1 cellular context compared by ENCODE assay signal in the genomic region with DNA sequence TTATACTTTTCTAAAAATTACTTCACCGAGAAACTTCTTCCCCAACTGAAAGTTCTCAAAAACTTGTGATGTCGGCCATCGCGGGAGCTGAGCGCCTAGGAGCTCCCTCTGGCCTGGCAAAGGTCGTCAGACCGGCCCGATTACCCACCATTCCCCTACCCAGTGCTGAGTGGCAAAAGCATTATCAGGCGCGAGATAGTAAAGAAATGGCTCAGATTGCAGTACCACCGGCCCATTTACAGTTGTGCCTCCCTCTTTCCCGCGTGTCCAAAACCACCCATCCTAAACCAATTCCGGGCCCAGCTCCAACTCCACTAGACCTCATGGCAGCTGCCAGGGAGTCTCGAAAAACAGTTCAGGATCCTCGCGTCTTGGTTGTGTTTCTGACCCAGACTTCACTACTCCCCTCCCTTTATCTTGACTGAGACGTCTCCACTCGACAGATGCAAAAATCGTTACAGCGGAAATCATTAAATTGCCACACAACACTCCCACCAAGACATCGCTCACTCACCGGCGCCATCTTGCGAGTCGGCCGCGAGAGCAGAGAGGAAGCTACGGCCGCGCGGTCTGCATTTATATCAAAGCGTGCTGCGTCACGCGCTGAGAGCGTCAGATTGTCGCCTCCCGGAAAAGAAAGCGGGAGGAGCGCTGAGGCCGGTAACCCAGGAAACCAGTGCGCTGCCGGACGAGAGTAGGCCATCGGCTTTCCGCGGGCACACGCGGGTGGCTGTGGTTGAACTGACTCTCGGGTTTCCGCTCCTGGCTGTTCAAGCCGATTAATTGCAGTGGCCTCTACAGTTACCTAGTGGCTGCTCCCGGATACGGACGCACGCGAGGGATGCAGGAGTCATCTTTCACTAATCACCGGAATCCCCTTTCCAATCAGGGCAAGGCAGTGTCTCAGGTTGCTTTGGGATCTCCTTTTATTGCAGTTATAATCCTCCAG.
TF ChIP-seq lines count a peak whose summit lies in the region.

A gene (minus strand): TSS at position 551 of the 949 bp plus-strand sequence. CDS start 28 bp downstream, at position 523.

TF ChIP-seq in HepG2, 621 proteins besides CTCF, POLR2A, EP300 and RAD21 (continued from another document and continues in another):
- no peak for TF ChIP-seq NAIF1 (CRISPR knock-in tag; IDR thresholded peaks at IDR 0.05; ENCODE audit: borderline replicate concordance)
- TF ChIP-seq KLF15 (CRISPR knock-in tag; IDR thresholded peaks at IDR 0.05; ENCODE audit: borderline replicate concordance), result no peak; the same call in 1 of the 2 replicates
- TF ChIP-seq RORA (CRISPR knock-in tag; IDR thresholded peaks at IDR 0.05), result peak; percentile 69; the same call in 1 of the 2 replicates
- no peak for TF ChIP-seq ZFYVE20 (CRISPR knock-in tag; IDR thresholded peaks at IDR 0.05; ENCODE audit: borderline replicate concordance, low read depth)
- peak; percentile 27; the same call in 1 of the 2 replicates for TF ChIP-seq RFXANK (CRISPR knock-in tag; IDR thresholded peaks at IDR 0.05)
- TF ChIP-seq GATAD1 (CRISPR knock-in tag; IDR thresholded peaks at IDR 0.05), result peak; percentile 77
- TF ChIP-seq ZNF451 (CRISPR knock-in tag; IDR thresholded peaks at IDR 0.05), result no peak
- TF ChIP-seq, protein P1, sequence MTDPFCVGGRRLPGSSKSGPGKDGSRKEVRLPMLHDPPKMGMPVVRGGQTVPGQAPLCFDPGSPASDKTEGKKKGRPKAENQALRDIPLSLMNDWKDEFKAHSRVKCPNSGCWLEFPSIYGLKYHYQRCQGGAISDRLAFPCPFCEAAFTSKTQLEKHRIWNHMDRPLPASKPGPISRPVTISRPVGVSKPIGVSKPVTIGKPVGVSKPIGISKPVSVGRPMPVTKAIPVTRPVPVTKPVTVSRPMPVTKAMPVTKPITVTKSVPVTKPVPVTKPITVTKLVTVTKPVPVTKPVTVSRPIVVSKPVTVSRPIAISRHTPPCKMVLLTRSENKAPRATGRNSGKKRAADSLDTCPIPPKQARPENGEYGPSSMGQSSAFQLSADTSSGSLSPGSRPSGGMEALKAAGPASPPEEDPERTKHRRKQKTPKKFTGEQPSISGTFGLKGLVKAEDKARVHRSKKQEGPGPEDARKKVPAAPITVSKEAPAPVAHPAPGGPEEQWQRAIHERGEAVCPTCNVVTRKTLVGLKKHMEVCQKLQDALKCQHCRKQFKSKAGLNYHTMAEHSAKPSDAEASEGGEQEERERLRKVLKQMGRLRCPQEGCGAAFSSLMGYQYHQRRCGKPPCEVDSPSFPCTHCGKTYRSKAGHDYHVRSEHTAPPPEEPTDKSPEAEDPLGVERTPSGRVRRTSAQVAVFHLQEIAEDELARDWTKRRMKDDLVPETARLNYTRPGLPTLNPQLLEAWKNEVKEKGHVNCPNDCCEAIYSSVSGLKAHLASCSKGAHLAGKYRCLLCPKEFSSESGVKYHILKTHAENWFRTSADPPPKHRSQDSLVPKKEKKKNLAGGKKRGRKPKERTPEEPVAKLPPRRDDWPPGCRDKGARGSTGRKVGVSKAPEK (CRISPR knock-in tag; IDR thresholded peaks at IDR 0.05; ENCODE audit: borderline replicate concordance), result no peak
- TF ChIP-seq MTA3 (CRISPR knock-in tag; IDR thresholded peaks at IDR 0.05), result no peak
- TF ChIP-seq ATF7 (IDR thresholded peaks at IDR 0.05), result no peak
- TF ChIP-seq ATF7 (CRISPR knock-in tag; IDR thresholded peaks at IDR 0.05), result peak; percentile 65; the same call in 1 of the 2 replicates
- no peak for TF ChIP-seq ZFP36L2 (CRISPR knock-in tag; IDR thresholded peaks at IDR 0.05)
- TF ChIP-seq, protein P2, sequence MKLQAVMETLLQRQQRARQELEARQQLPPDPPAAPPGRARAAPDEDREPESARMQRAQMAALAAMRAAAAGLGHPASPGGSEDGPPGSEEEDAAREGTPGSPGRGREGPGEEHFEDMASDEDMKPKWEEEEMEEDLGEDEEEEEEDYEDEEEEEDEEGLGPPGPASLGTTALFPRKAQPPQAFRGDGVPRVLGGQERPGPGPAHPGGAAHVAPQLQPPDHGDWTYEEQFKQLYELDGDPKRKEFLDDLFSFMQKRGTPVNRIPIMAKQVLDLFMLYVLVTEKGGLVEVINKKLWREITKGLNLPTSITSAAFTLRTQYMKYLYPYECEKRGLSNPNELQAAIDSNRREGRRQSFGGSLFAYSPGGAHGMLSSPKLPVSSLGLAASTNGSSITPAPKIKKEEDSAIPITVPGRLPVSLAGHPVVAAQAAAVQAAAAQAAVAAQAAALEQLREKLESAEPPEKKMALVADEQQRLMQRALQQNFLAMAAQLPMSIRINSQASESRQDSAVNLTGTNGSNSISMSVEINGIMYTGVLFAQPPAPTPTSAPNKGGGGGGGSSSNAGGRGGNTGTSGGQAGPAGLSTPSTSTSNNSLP (IDR thresholded peaks at IDR 0.05; ENCODE audit: low read depth, low read length), result peak; percentile 74; the same call in 1 of the 2 replicates
- TF ChIP-seq, protein P3, sequence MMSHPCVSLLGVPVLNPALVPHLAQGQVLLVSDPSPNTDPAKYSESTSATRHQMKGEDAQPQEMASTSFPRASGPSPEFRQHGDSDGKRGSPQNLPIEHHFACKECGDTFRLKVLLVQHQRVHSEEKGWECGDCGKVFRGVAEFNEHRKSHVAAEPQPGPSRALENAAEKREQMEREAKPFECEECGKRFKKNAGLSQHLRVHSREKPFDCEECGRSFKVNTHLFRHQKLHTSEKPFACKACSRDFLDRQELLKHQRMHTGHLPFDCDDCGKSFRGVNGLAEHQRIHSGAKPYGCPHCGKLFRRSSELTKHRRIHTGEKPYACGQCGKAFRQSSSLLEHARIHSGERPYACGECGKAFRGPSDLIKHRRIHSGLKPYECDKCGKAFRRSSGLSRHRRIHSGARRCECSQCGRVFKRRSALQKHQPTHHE (CRISPR knock-in tag; IDR thresholded peaks at IDR 0.05; ENCODE audit: borderline replicate concordance), result peak; percentile 80; the same call in 1 of the 2 replicates
- TF ChIP-seq, protein P4, sequence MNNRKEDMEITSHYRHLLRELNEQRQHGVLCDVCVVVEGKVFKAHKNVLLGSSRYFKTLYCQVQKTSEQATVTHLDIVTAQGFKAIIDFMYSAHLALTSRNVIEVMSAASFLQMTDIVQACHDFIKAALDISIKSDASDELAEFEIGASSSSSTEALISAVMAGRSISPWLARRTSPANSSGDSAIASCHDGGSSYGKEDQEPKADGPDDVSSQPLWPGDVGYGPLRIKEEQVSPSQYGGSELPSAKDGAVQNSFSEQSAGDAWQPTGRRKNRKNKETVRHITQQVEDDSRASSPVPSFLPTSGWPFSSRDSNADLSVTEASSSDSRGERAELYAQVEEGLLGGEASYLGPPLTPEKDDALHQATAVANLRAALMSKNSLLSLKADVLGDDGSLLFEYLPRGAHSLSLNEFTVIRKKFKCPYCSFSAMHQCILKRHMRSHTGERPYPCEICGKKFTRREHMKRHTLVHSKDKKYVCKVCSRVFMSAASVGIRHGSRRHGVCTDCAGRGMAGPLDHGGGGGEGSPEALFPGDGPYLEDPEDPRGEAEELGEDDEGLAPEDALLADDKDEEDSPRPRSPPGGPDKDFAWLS (CRISPR knock-in tag; IDR thresholded peaks at IDR 0.05; ENCODE audit: borderline replicate concordance), result no peak
- no peak for TF ChIP-seq MBD4 (IDR thresholded peaks at IDR 0.05; ENCODE audit: borderline replicate concordance, low read length)
- no peak for TF ChIP-seq HHEX (CRISPR knock-in tag; IDR thresholded peaks at IDR 0.05)
- TF ChIP-seq, protein P5, sequence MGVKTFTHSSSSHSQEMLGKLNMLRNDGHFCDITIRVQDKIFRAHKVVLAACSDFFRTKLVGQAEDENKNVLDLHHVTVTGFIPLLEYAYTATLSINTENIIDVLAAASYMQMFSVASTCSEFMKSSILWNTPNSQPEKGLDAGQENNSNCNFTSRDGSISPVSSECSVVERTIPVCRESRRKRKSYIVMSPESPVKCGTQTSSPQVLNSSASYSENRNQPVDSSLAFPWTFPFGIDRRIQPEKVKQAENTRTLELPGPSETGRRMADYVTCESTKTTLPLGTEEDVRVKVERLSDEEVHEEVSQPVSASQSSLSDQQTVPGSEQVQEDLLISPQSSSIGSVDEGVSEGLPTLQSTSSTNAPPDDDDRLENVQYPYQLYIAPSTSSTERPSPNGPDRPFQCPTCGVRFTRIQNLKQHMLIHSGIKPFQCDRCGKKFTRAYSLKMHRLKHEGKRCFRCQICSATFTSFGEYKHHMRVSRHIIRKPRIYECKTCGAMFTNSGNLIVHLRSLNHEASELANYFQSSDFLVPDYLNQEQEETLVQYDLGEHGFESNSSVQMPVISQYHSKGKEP (CRISPR knock-in tag; IDR thresholded peaks at IDR 0.05), result peak; percentile 46; the same call in 1 of the 2 replicates
- TF ChIP-seq ZNF703 (CRISPR knock-in tag; IDR thresholded peaks at IDR 0.05; ENCODE audit: borderline replicate concordance), result peak; percentile 42; the same call in 1 of the 2 replicates
- TF ChIP-seq ZNF432 (CRISPR knock-in tag; IDR thresholded peaks at IDR 0.05; ENCODE audit: borderline replicate concordance), result no peak
- TF ChIP-seq, protein P6, sequence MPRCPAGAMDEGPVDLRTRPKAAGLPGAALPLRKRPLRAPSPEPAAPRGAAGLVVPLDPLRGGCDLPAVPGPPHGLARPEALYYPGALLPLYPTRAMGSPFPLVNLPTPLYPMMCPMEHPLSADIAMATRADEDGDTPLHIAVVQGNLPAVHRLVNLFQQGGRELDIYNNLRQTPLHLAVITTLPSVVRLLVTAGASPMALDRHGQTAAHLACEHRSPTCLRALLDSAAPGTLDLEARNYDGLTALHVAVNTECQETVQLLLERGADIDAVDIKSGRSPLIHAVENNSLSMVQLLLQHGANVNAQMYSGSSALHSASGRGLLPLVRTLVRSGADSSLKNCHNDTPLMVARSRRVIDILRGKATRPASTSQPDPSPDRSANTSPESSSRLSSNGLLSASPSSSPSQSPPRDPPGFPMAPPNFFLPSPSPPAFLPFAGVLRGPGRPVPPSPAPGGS (CRISPR knock-in tag; IDR thresholded peaks at IDR 0.05), result no peak
- TF ChIP-seq CBX1 (IDR thresholded peaks at IDR 0.05; ENCODE audit: low read depth), result no peak
- no peak; the same call in 1 of the 2 replicates for TF ChIP-seq ZSCAN31 (CRISPR knock-in tag; IDR thresholded peaks at IDR 0.05; ENCODE audit: low read depth)
- peak; percentile 65; the same call in 1 of the 2 replicates for TF ChIP-seq ARNTL (CRISPR knock-in tag; IDR thresholded peaks at IDR 0.05)
- no peak for TF ChIP-seq MAFK (conservative IDR thresholded peaks at IDR 0.05 in 1 of 2, IDR thresholded peaks at IDR 0.05 in 1 of 2; ENCODE audit: low read length in 2 of 2)
- TF ChIP-seq ZNF367 (CRISPR knock-in tag; IDR thresholded peaks at IDR 0.05; ENCODE audit: borderline replicate concordance), result 0 out of 2 replicates have a peak, but pooled peaks have one; percentile 11
- peak; percentile 83 for TF ChIP-seq THAP11 (CRISPR knock-in tag; IDR thresholded peaks at IDR 0.05)
- TF ChIP-seq NFKBIZ (CRISPR knock-in tag; IDR thresholded peaks at IDR 0.05), result no peak
- TF ChIP-seq ZNF501 (CRISPR knock-in tag; IDR thresholded peaks at IDR 0.05), result peak; percentile 91
- TF ChIP-seq LCORL (IDR thresholded peaks at IDR 0.05), result peak; percentile 50; the same call in 1 of the 2 replicates
- TF ChIP-seq LCORL (CRISPR knock-in tag; IDR thresholded peaks at IDR 0.05), result no peak; the same call in 1 of the 2 replicates
- TF ChIP-seq, protein P7, sequence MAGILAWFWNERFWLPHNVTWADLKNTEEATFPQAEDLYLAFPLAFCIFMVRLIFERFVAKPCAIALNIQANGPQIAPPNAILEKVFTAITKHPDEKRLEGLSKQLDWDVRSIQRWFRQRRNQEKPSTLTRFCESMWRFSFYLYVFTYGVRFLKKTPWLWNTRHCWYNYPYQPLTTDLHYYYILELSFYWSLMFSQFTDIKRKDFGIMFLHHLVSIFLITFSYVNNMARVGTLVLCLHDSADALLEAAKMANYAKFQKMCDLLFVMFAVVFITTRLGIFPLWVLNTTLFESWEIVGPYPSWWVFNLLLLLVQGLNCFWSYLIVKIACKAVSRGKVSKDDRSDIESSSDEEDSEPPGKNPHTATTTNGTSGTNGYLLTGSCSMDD (CRISPR knock-in tag; IDR thresholded peaks at IDR 0.05), result no peak
- TF ChIP-seq, protein P8, sequence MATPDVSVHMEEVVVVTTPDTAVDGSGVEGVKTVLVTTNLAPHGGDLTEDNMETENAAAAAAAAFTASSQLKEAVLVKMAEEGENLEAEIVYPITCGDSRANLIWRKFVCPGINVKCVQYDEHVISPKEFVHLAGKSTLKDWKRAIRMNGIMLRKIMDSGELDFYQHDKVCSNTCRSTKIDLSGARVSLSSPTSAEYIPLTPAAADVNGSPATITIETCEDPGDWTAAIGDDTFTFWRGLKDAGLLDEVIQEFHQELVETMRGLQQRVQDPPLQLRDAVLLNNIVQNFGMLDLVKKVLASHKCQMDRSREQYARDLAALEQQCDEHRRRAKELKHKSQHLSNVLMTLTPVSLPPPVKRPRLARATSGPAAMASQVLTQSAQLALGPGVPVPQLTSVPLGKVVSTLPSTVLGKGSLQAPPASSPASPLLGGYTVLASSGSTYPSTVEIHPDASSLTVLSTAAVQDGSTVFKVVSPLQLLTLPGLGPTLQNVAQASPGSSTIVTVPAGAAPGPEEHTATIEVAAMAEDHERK (CRISPR knock-in tag; IDR thresholded peaks at IDR 0.05; ENCODE audit: low read depth), result peak; percentile 95
- no peak for TF ChIP-seq JDP2 (CRISPR knock-in tag; IDR thresholded peaks at IDR 0.05; ENCODE audit: borderline replicate concordance)
- TF ChIP-seq, protein P9, sequence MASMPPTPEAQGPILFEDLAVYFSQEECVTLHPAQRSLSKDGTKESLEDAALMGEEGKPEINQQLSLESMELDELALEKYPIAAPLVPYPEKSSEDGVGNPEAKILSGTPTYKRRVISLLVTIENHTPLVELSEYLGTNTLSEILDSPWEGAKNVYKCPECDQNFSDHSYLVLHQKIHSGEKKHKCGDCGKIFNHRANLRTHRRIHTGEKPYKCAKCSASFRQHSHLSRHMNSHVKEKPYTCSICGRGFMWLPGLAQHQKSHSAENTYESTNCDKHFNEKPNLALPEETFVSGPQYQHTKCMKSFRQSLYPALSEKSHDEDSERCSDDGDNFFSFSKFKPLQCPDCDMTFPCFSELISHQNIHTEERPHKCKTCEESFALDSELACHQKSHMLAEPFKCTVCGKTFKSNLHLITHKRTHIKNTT (CRISPR knock-in tag; IDR thresholded peaks at IDR 0.05), result no peak
- TF ChIP-seq HOXA5 (CRISPR knock-in tag; IDR thresholded peaks at IDR 0.05), result peak; percentile 62
- TF ChIP-seq KDM5B (CRISPR knock-in tag; IDR thresholded peaks at IDR 0.05; ENCODE audit: borderline replicate concordance), result peak; percentile 80; the same call in 1 of the 2 replicates
- TF ChIP-seq, protein P10, sequence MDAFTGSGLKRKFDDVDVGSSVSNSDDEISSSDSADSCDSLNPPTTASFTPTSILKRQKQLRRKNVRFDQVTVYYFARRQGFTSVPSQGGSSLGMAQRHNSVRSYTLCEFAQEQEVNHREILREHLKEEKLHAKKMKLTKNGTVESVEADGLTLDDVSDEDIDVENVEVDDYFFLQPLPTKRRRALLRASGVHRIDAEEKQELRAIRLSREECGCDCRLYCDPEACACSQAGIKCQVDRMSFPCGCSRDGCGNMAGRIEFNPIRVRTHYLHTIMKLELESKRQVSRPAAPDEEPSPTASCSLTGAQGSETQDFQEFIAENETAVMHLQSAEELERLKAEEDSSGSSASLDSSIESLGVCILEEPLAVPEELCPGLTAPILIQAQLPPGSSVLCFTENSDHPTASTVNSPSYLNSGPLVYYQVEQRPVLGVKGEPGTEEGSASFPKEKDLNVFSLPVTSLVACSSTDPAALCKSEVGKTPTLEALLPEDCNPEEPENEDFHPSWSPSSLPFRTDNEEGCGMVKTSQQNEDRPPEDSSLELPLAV (CRISPR knock-in tag; conservative IDR thresholded peaks at IDR 0.05; ENCODE audit: low read depth), result no peak
- TF ChIP-seq, protein P11, sequence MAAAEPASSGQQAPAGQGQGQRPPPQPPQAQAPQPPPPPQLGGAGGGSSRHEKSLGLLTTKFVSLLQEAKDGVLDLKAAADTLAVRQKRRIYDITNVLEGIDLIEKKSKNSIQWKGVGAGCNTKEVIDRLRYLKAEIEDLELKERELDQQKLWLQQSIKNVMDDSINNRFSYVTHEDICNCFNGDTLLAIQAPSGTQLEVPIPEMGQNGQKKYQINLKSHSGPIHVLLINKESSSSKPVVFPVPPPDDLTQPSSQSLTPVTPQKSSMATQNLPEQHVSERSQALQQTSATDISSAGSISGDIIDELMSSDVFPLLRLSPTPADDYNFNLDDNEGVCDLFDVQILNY (CRISPR knock-in tag; conservative IDR thresholded peaks at IDR 0.05), result no peak; the same call in 1 of the 2 replicates
